In genomic region chr1:192936313-192937018, GRCh38 we compare ENCODE assay signal across 11 cellular contexts.
A peak's percentile ranks its signal among the peaks of the same experiment; 100 is the strongest.
DNase-seq lines count a peak whose midpoint lies in the region; ATAC-seq and TF ChIP-seq lines count a peak whose summit lies in the region.
"Had no signal": no experiment of that assay in that cellular context is flagged by ENCODE, and none has a peak within 500 bp of the region (broad histone marks: within the 10 kb centered on the region; RNA-seq: fewer than 3 reads in every experiment).

No MANE protein-coding gene starts in this region.

- no peak overlapping the region for H2AFZ ChIP-seq in osteoblast (ENCODE audit: low read length)

- H3K9me3 Mint-ChIP-seq in activated T-helper 1 cell treated with anti-CD3 and anti-CD28 coated beads, Interleukin-12 subunit alpha, Interleukin-12 subunit beta, Interleukin-2, Interleukin-4 antibody, amounts not matched to agents 30 ng/mL and 10 ng/mL and 1 ng/mL, durations not matched to agents 14 hours and 24 hours and 36 hours: peaks cover 4% of the 10 kb centered on the region
- H3K9me3 Mint-ChIP-seq: activated naive CD8-positive, alpha-beta T cell treated with anti-CD3 and anti-CD28 coated beads, Interleukin-2, amount 10 ng/mL, durations not matched to agents 7 days and 5 days had no signal

- no peaks in the 10 kb centered on the region for H3K27me3 ChIP-seq in osteoblast (ENCODE audit: insufficient read depth, low read length)
- H3K27me3 ChIP-seq: testis had no signal

- DNase-seq in SIG-M5 treated with dmso at 0.1 percent for 504 hours (lab: John Stamatoyannopoulos, UW; ENCODE audit: unreplicated experiment) (peak; percentile 75), SIG-M5 (lab: John Stamatoyannopoulos, UW) (no peak), osteoblast (ENCODE audit: insufficient read length, low spot score, missing footprints) (peak; percentile 2), nucleus accumbens (lab: John Stamatoyannopoulos, UW) (no peak)
- DNase-seq in activated T-helper 1 cell treated with anti-CD3 and anti-CD28 coated beads, Interleukin-12 subunit alpha, Interleukin-12 subunit beta, Interleukin-2, Interleukin-4 antibody, amounts not matched to agents 30 ng/mL and 10 ng/mL and 1 ng/mL, durations not matched to agents 14 hours and 24 hours and 36 hours (ENCODE audit: low spot score): no peak
- no peak for DNase-seq in activated CD4-positive, alpha-beta T cell treated with anti-CD3 and anti-CD28 coated beads, Interleukin-2, amount 50 U/mL, for 4 hours
- DNase-seq: activated naive CD8-positive, alpha-beta T cell treated with anti-CD3 and anti-CD28 coated beads, Interleukin-2, amount 10 ng/mL, durations not matched to agents 7 days and 5 days; stimulated activated CD4-positive, alpha-beta T cell treated with anti-CD3 and anti-CD28 coated beads, Interleukin-1b, Interleukin-23, amount 100 ng/mL, for 48 hours; testis had no signal

- no peak overlapping the region for H3K27ac ChIP-seq in osteoblast (ENCODE audit: low read depth, low read length)
- H3K27ac ChIP-seq: testis had no signal

- H3K27me3 Mint-ChIP-seq in activated T-helper 1 cell treated with anti-CD3 and anti-CD28 coated beads, Interleukin-12 subunit alpha, Interleukin-12 subunit beta, Interleukin-2, Interleukin-4 antibody, amounts not matched to agents 30 ng/mL and 10 ng/mL and 1 ng/mL, durations not matched to agents 14 hours and 24 hours and 36 hours (ENCODE audit: insufficient read depth): no peaks in the 10 kb centered on the region
- H3K27me3 Mint-ChIP-seq: activated naive CD8-positive, alpha-beta T cell treated with anti-CD3 and anti-CD28 coated beads, Interleukin-2, amount 10 ng/mL, durations not matched to agents 7 days and 5 days had no signal

- peak overlapping the region; percentile 9 for H3K4me3 Mint-ChIP-seq in activated T-helper 1 cell treated with anti-CD3 and anti-CD28 coated beads, Interleukin-12 subunit alpha, Interleukin-12 subunit beta, Interleukin-2, Interleukin-4 antibody, amounts not matched to agents 30 ng/mL and 10 ng/mL and 1 ng/mL, durations not matched to agents 14 hours and 24 hours and 36 hours
- H3K4me3 Mint-ChIP-seq: activated naive CD8-positive, alpha-beta T cell treated with anti-CD3 and anti-CD28 coated beads, Interleukin-2, amount 10 ng/mL, durations not matched to agents 7 days and 5 days had no signal

- peaks cover 41% of the 10 kb centered on the region for H3K4me1 Mint-ChIP-seq in activated T-helper 1 cell treated with anti-CD3 and anti-CD28 coated beads, Interleukin-12 subunit alpha, Interleukin-12 subunit beta, Interleukin-2, Interleukin-4 antibody, amounts not matched to agents 30 ng/mL and 10 ng/mL and 1 ng/mL, durations not matched to agents 14 hours and 24 hours and 36 hours (ENCODE audit: low read depth)

- H4K20me1 ChIP-seq in osteoblast (ENCODE audit: insufficient read depth, low read length): no peaks in the 10 kb centered on the region

- H3K9me3 ChIP-seq in osteoblast (ENCODE audit: low read depth, low read length): no peaks in the 10 kb centered on the region
- H3K9me3 ChIP-seq: testis had no signal

- H3K4me2 ChIP-seq in osteoblast (ENCODE audit: insufficient read depth, low read length): no peak overlapping the region

- no peak for TF ChIP-seq CTCF in osteoblast (IDR thresholded peaks at IDR 0.05; ENCODE audit: extremely low read depth, low read depth, low read length)

- H3K79me2 ChIP-seq in osteoblast (ENCODE audit: insufficient read depth, low read length): no peaks in the 10 kb centered on the region

- peaks cover 4% of the 10 kb centered on the region for H3K36me3 Mint-ChIP-seq in activated T-helper 1 cell treated with anti-CD3 and anti-CD28 coated beads, Interleukin-12 subunit alpha, Interleukin-12 subunit beta, Interleukin-2, Interleukin-4 antibody, amounts not matched to agents 30 ng/mL and 10 ng/mL and 1 ng/mL, durations not matched to agents 14 hours and 24 hours and 36 hours (ENCODE audit: low read depth)
- H3K36me3 Mint-ChIP-seq: activated naive CD8-positive, alpha-beta T cell treated with anti-CD3 and anti-CD28 coated beads, Interleukin-2, amount 10 ng/mL, durations not matched to agents 7 days and 5 days had no signal

- no peak overlapping the region for H3K4me3 ChIP-seq in osteoblast (ENCODE audit: insufficient read depth, low read length)
- H3K4me3 ChIP-seq: testis had no signal

- peak overlapping the region; percentile 85 for H3K27ac Mint-ChIP-seq in activated T-helper 1 cell treated with anti-CD3 and anti-CD28 coated beads, Interleukin-12 subunit alpha, Interleukin-12 subunit beta, Interleukin-2, Interleukin-4 antibody, amounts not matched to agents 30 ng/mL and 10 ng/mL and 1 ng/mL, durations not matched to agents 14 hours and 24 hours and 36 hours
- H3K27ac Mint-ChIP-seq: activated naive CD8-positive, alpha-beta T cell treated with anti-CD3 and anti-CD28 coated beads, Interleukin-2, amount 10 ng/mL, durations not matched to agents 7 days and 5 days had no signal

- ATAC-seq in HG02981 (IDR thresholded peaks at IDR 0.05; ENCODE audit: unreplicated experiment) (peak; percentile 40), HG03025 (IDR thresholded peaks at IDR 0.05; ENCODE audit: low FRiP score, unreplicated experiment) (no peak)

- intact Hi-C loops in activated T-helper 1 cell treated with anti-CD3 and anti-CD28 coated beads, Interleukin-12 subunit alpha, Interleukin-12 subunit beta, Interleukin-2, Interleukin-4 antibody, amounts not matched to agents 30 ng/mL and 10 ng/mL and 1 ng/mL, durations not matched to agents 14 hours and 24 hours and 36 hours (cut with micrococcal nuclease): loop anchor here (1.0 to 5.0 kb wide), 11 partner anchors 23 to 419 kb away; partner anchors contain the start of genes CDC73, RGS1 and RGS2

- no peaks in the 10 kb centered on the region for H3K36me3 ChIP-seq in osteoblast (ENCODE audit: insufficient read depth, low read length)

- H3K4me1 ChIP-seq in osteoblast (ENCODE audit: insufficient read depth, low read length): no peaks in the 10 kb centered on the region
- H3K4me1 ChIP-seq: testis had no signal

Comparison
In these comparisons a context has a peak if more than half of its experiments do, and no peak if none do; other contexts are left out.
1. DNase-seq: peak in SIG-M5 treated with dmso at 0.1 percent for 504 hours (single experiment) and osteoblast (single experiment); none in SIG-M5 (single experiment), activated T-helper 1 cell treated with anti-CD3 and anti-CD28 coated beads, Interleukin-12 subunit alpha, Interleukin-12 subunit beta, Interleukin-2, Interleukin-4 antibody, amounts not matched to agents 30 ng/mL and 10 ng/mL and 1 ng/mL, durations not matched to agents 14 hours and 24 hours and 36 hours (single experiment), nucleus accumbens (0 of 56) and activated CD4-positive, alpha-beta T cell treated with anti-CD3 and anti-CD28 coated beads, Interleukin-2, amount 50 U/mL, for 4 hours (0 of 2).